11 cellular contexts compared by ENCODE assay signal in the genomic region with DNA sequence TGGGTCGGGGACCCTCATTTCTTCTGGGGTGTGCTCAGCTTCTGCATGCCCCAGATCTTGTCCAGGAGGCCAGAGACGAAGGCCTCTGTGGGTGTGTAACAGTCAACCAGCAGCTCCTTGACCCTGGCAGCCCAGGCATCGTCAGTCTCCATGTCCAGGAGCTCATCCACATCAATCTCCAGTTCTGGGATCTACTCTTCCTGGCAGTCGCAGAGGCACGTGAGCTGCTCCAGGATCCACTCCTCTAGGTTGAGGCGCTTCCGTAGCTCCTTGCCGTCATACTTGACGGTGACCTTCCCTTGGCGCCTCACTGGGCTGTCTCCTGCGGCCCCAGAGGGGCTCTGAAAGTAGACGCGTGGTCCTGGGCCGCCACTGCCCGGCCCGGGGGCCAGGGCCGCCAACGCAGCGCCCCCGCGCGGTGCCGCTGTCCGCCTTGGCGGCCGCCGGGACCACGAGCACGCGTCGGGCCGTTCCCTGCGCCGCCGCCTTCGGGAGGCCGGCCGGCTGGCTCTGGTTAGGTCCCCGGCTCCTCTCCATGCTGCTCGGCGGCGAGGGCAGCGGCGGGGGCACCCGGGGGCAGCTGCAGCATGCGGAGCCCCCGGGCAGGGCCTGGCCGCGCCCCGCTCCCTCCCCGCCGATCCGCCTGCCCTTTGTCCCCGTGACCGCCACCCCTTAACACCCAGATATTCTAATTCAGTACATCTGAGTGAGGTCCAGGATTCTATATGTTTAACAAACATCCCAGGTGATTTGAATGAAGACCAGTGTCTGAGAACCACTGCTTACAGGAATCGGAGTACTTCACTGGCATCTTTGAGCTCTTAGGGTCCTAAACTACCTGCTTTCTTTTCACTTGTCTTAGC.
A peak's percentile ranks its signal among the peaks of the same experiment; 100 is the strongest.
DNase-seq lines count a peak whose midpoint lies in the region; ATAC-seq and TF ChIP-seq lines count a peak whose summit lies in the region.
"Had no signal": no experiment of that assay in that cellular context is flagged by ENCODE, and none has a peak within 500 bp of the region (broad histone marks: within the 10 kb centered on the region; RNA-seq: fewer than 3 reads in every experiment).

No MANE protein-coding gene starts in this region.

- no peaks in the 10 kb centered on the region for H3K27me3 ChIP-seq in right cardiac atrium (ENCODE audit: control insufficient read depth, insufficient read depth)
- peaks cover 0 to 22% (median 4%) of the 10 kb centered on the region in 3 donors for H3K27me3 ChIP-seq in stomach
- H3K27me3 ChIP-seq: ovary had no signal

- no peak overlapping the region for H3K27ac ChIP-seq in right cardiac atrium (ENCODE audit: low read length)
- H3K27ac ChIP-seq in stomach = peak overlapping the region in 1 of 5 donors; percentile 12
- H3K27ac ChIP-seq: 22Rv1, epithelial cell of prostate, ovary had no signal

- no peaks in the 10 kb centered on the region for H3K36me3 Mint-ChIP-seq in activated CD8-positive, alpha-beta T cell treated with anti-CD3 and anti-CD28 coated beads, Interleukin-2, amount 10 ng/mL, durations not matched to agents 7 days and 5 days (ENCODE audit: low read depth)

- H3K4me3 Mint-ChIP-seq in activated CD8-positive, alpha-beta T cell treated with anti-CD3 and anti-CD28 coated beads, Interleukin-2, amount 10 ng/mL, durations not matched to agents 7 days and 5 days = no peak overlapping the region

- TF ChIP-seq POLR2A in stomach (IDR thresholded peaks at IDR 0.05) = no peak

- no peak overlapping the region for H3K27ac Mint-ChIP-seq in activated CD8-positive, alpha-beta T cell treated with anti-CD3 and anti-CD28 coated beads, Interleukin-2, amount 10 ng/mL, durations not matched to agents 7 days and 5 days

- TF ChIP-seq EP300 in stomach (IDR thresholded peaks at IDR 0.05) = no peak

- 36% methylated on average over 56 of the region's 56 CpGs for WGBS in right cardiac atrium
- 22 to 46% (median 33%) methylated on average over 30 to 56 of the region's 56 CpGs for WGBS in stomach, 5 donors

- intact Hi-C loops in right cardiac atrium (cut with DNase I) = loop anchor here in 2 of 4 donors (5.0 to 10.0 kb wide), 2 partner anchors 54 to 57 kb away; no protein-coding TSS in a partner anchor
- intact Hi-C loops in stomach (cut with DNase I; ENCODE audit: low total_unique reads) = no loop called here

- peak; percentile 54 for ATAC-seq in activated CD8-positive, alpha-beta T cell treated with anti-CD3 and anti-CD28 coated beads, Interleukin-2, amount 10 ng/mL, durations not matched to agents 7 days and 5 days
- ATAC-seq in right cardiac atrium = peak; percentile 77 to 84
- no peak for ATAC-seq in GM18870 (IDR thresholded peaks at IDR 0.05; ENCODE audit: unreplicated experiment)

- CTCF ChIA-PET in activated CD8-positive, alpha-beta T cell treated with anti-CD3 and anti-CD28 coated beads, Interleukin-2, amount 10 ng/mL, durations not matched to agents 7 days and 5 days (lab: Charles Lee) = interaction anchor here (0.6 kb wide), 1 partner anchor 13 kb away, joined by 5 read pairs; no protein-coding TSS in a partner anchor

- TF ChIP-seq CTCF in stomach (IDR thresholded peaks at IDR 0.05) = peak in 3 of 7 experiments; percentile 19 to 41 (median 28)

- peak; percentile 48 for DNase-seq in NCI-H748 (lab: John Stamatoyannopoulos, UW; ENCODE audit: unreplicated experiment)
- no peak for DNase-seq in NCI-H748 treated with DMSO at 0.1 percent for 48 hours (lab: John Stamatoyannopoulos, UW)
- no peak for DNase-seq in activated CD8-positive, alpha-beta T cell treated with anti-CD3 and anti-CD28 coated beads, Interleukin-2, amount 10 ng/mL, durations not matched to agents 7 days and 5 days
- DNase-seq in right cardiac atrium = peak; percentile 41 to 80 (median 70)
- no peak for DNase-seq in stomach
- no peak for DNase-seq in NCI-H2081 treated with DMSO at 0.1 percent for 48 hours (lab: John Stamatoyannopoulos, UW)
- no peak for DNase-seq in NK-92 treated with Interleukin-12 subunit alpha and Interleukin-12 subunit beta, amount 100 ng/mL, for 24 hours (lab: John Stamatoyannopoulos, UW)
- DNase-seq: ovary had no signal

- no peaks in the 10 kb centered on the region for H3K4me1 Mint-ChIP-seq in activated CD8-positive, alpha-beta T cell treated with anti-CD3 and anti-CD28 coated beads, Interleukin-2, amount 10 ng/mL, durations not matched to agents 7 days and 5 days (ENCODE audit: low read depth)

- peaks cover 22% of the 10 kb centered on the region for H3K27me3 Mint-ChIP-seq in activated CD8-positive, alpha-beta T cell treated with anti-CD3 and anti-CD28 coated beads, Interleukin-2, amount 10 ng/mL, durations not matched to agents 7 days and 5 days (ENCODE audit: low read depth)

- H3K36me3 ChIP-seq in stomach = no peaks in the 10 kb centered on the region
- H3K36me3 ChIP-seq: ovary had no signal

- H3K4me1 ChIP-seq in right cardiac atrium (ENCODE audit: control insufficient read depth, insufficient read depth, low read length) = no peaks in the 10 kb centered on the region
- H3K4me1 ChIP-seq in stomach = peaks cover 0 to 5% (median 2%) of the 10 kb centered on the region in 4 donors

- POLR2A ChIA-PET in activated CD8-positive, alpha-beta T cell treated with anti-CD3 and anti-CD28 coated beads, Interleukin-2, amount 10 ng/mL, durations not matched to agents 7 days and 5 days (lab: Charles Lee) = no interaction called here

- peak overlapping the region; percentile 11 for H3K4me3 ChIP-seq in right cardiac atrium (ENCODE audit: low read length)
- H3K4me3 ChIP-seq in stomach = peak overlapping the region; percentile 33 to 44 (median 34)
- H3K4me3 ChIP-seq: ovary had no signal

- no peaks in the 10 kb centered on the region for H3K9me3 Mint-ChIP-seq in activated CD8-positive, alpha-beta T cell treated with anti-CD3 and anti-CD28 coated beads, Interleukin-2, amount 10 ng/mL, durations not matched to agents 7 days and 5 days (ENCODE audit: insufficient read depth)

- H3K9me3 ChIP-seq in right cardiac atrium (ENCODE audit: control insufficient read depth, low read length) = no peaks in the 10 kb centered on the region
- H3K9me3 ChIP-seq in stomach = no peaks in the 10 kb centered on the region
- H3K9me3 ChIP-seq: ovary had no signal

Comparison
In these comparisons a context has a peak if more than half of its experiments do, and no peak if none do; other contexts are left out.
1. DNase-seq: peak in NCI-H748 (single experiment) and right cardiac atrium (3 of 3); none in NCI-H748 treated with DMSO at 0.1 percent for 48 hours (single experiment), activated CD8-positive, alpha-beta T cell treated with anti-CD3 and anti-CD28 coated beads, Interleukin-2, amount 10 ng/mL, durations not matched to agents 7 days and 5 days (single experiment), stomach (single experiment), NCI-H2081 treated with DMSO at 0.1 percent for 48 hours (single experiment) and NK-92 treated with Interleukin-12 subunit alpha and Interleukin-12 subunit beta, amount 100 ng/mL, for 24 hours (single experiment).